Comparison of ENCODE assay signal across 20 cellular contexts in the genomic region with DNA sequence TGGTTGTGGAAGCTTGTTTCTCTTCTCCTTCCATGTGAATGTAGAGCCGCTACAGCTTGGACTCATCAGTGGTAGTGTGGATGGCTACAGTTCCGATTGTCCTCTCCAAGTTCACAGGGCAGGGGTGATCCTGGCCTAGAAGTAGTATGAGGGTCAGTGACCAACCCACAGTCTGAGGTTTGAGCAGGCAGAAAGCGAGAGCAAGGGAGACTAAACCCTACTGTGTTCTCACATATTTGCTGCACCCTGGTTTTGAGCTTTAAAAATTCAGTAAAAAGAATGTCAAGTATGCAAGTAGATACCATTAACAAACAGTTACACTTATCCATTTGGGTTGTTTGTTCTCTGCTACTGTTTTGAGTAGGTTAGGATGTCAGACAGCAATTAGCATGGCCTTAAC.
DNase-seq lines count a peak whose midpoint lies in the region; ATAC-seq, FAIRE-seq and TF ChIP-seq lines count a peak whose summit lies in the region.
"Had no signal": no experiment of that assay in that cellular context is flagged by ENCODE, and none has a peak within 500 bp of the region (broad histone marks: within the 10 kb centered on the region; RNA-seq: fewer than 3 reads in every experiment).

No MANE protein-coding gene starts in this region.

- no peaks in the 10 kb centered on the region for H3K4me1 ChIP-seq in right cardiac atrium (ENCODE audit: control insufficient read depth, insufficient read depth, low read length)
- peaks cover 0 to 4% (median 2%) of the 10 kb centered on the region in 4 experiments; a peak in 3 of 7 replicates for H3K4me1 ChIP-seq in H1 (replicated peaks in 1 of 4; ENCODE audit: control insufficient read depth in 3 of 4, insufficient read depth in 4 of 4, low read length in 3 of 4)
- no peaks in the 10 kb centered on the region for H3K4me1 ChIP-seq in spleen

- H3K36me3 Mint-ChIP-seq in mesothelial cell of epicardium: peaks cover 61% of the 10 kb centered on the region

- CTCF ChIA-PET in H1 (lab: Charles Lee; ENCODE audit: partially characterized antibody): interaction anchor here (1.5 to 1.8 kb wide), 2 partner anchors 21 to 33 kb away, joined by 3 to 7 read pairs; no protein-coding TSS in a partner anchor

- H3K4ac ChIP-seq in H1 (replicated peaks; ENCODE audit: insufficient read length, low read depth, low read length): no peak overlapping the region

- no peak overlapping the region for H2BK20ac ChIP-seq in H1 (ENCODE audit: low read length)

- no peak overlapping the region for H4K91ac ChIP-seq in H1 (replicated peaks; ENCODE audit: insufficient read length, low read length)

- peak; percentile 48 for FAIRE-seq in H1 (lab: Jason Lieb, UNC)
- FAIRE-seq: A204.1, GM19239 had no signal

- intact Hi-C loops in right cardiac atrium (cut with DNase I): no loop called here
- intact Hi-C loops in Right ventricle myocardium inferior (cut with DNase I): no loop called here
- intact Hi-C loops in spleen (cut with DNase I; ENCODE audit: low total_unique reads): no loop called here

- H2BK12ac ChIP-seq in H1 (ENCODE audit: low read depth, low read length): peak overlapping the region; percentile 10; the same call in 1 of the 2 replicates

- H3K27ac ChIP-seq in right cardiac atrium (ENCODE audit: low read length) (peak overlapping the region; percentile 13), H1 (ENCODE audit: low read depth, low read length) (no peak overlapping the region), spleen (no peak overlapping the region)
- H3K27ac ChIP-seq: C4-2B had no signal

- no peaks in the 10 kb centered on the region for H3K9me3 ChIP-seq in right cardiac atrium (ENCODE audit: control insufficient read depth, low read length)
- no peaks in the 10 kb centered on the region for H3K9me3 ChIP-seq in H1 (ENCODE audit: insufficient read depth in 2 of 2, low read depth in 1 of 2, low read length in 1 of 2)
- H3K9me3 ChIP-seq in spleen: no peaks in the 10 kb centered on the region

- no peak overlapping the region for H2AFZ ChIP-seq in H1 (ENCODE audit: low read length)

- no peak overlapping the region for H2BK15ac ChIP-seq in H1 (ENCODE audit: low read length)

- H3K79me2 ChIP-seq in H1 (ENCODE audit: control insufficient read depth in 1 of 2, insufficient read depth in 2 of 2, low read length in 2 of 2): no peaks in the 10 kb centered on the region

- no peak overlapping the region for H3K14ac ChIP-seq in H1 (ENCODE audit: insufficient read length)

- no peak overlapping the region; a peak in 1 of 7 replicates for H3K9ac ChIP-seq in H1 (replicated peaks in 1 of 4; ENCODE audit: extremely low read depth in 1 of 4, low read depth in 3 of 4, low read length in 3 of 4)

- H3K9me3 Mint-ChIP-seq in mesothelial cell of epicardium: peaks cover 18% of the 10 kb centered on the region

- no peak overlapping the region for H4K5ac ChIP-seq in H1 (ENCODE audit: insufficient read length, low read depth, low read length)

- no peak for TF ChIP-seq RAD21 in H1 (IDR thresholded peaks at IDR 0.05 in 1 of 2, conservative IDR thresholded peaks at IDR 0.05 in 1 of 2; ENCODE audit: low read depth in 2 of 2, low read length in 2 of 2)

- H3K23ac ChIP-seq in H1 (ENCODE audit: insufficient read length): no peak overlapping the region

- H3K4me1 Mint-ChIP-seq in mesothelial cell of epicardium: peaks cover 14% of the 10 kb centered on the region
- H3K4me1 Mint-ChIP-seq: CD8-positive, alpha-beta memory T cell; IgD-negative memory B cell had no signal

- no peaks in the 10 kb centered on the region for H3K79me1 ChIP-seq in H1 (ENCODE audit: low read depth, low read length)

- no peak for TF ChIP-seq EP300 in H1 (IDR thresholded peaks at IDR 0.05; ENCODE audit: borderline replicate concordance in 1 of 2, low read depth in 2 of 2, low read length in 2 of 2)

- peaks cover 2 to 31% (median 9%) of the 10 kb centered on the region in 4 experiments; a peak in 6 of 8 replicates for H3K36me3 ChIP-seq in H1 (ENCODE audit: control insufficient read depth in 2 of 4, insufficient read depth in 4 of 4, low read length in 3 of 4)
- H3K36me3 ChIP-seq in spleen: peaks cover 0 to 94% (median 17%) of the 10 kb centered on the region in 6 donors

- WGBS in right cardiac atrium: 90% methylated on average over 3 of the region's 3 CpGs
- 91% methylated on average over 3 of the region's 3 CpGs; no CpG with 5 or more reads in 1 of the 2 experiments for WGBS in H1 (ENCODE audit: extremely low coverage in 1 of 2, insufficient coverage in 1 of 2, insufficient read length in 1 of 2, insufficient replicate concordance in 2 of 2, low coverage in 1 of 2, low lambda C conversion rate in 2 of 2, missing lambda C conversion rate in 1 of 2), 2 experiments
- WGBS in spleen, 5 donors: 83 to 96% (median 94%) methylated on average over 3 of the region's 3 CpGs

- H3K27me3 ChIP-seq in right cardiac atrium (ENCODE audit: control insufficient read depth, insufficient read depth) (no peaks in the 10 kb centered on the region), H1 (replicated peaks in 1 of 4; ENCODE audit: control insufficient read depth in 3 of 4, extremely low read depth in 1 of 4, insufficient read depth in 3 of 4, low read length in 3 of 4) (no peaks in the 10 kb centered on the region), spleen (replicated peaks in 1 of 7) (no peaks in the 10 kb centered on the region)

- H2AK5ac ChIP-seq in H1 (ENCODE audit: low read depth, low read length): no peak overlapping the region; the same call in 1 of the 2 replicates

- H3K4me3 ChIP-seq in right cardiac atrium (ENCODE audit: low read length): no peak overlapping the region
- no peak overlapping the region for H3K4me3 ChIP-seq in H1 (ENCODE audit: extremely low read depth in 1 of 4, insufficient read depth in 2 of 4, low read depth in 3 of 4, low read length in 4 of 4)
- H3K4me3 ChIP-seq in spleen: no peak overlapping the region

- POLR2A ChIA-PET in H1 (lab: Charles Lee; ENCODE audit: partially characterized antibody): no interaction called here

- H3K4me3 Mint-ChIP-seq in mesothelial cell of epicardium: no peak overlapping the region
- H3K4me3 Mint-ChIP-seq: CD8-positive, alpha-beta memory T cell; IgD-negative memory B cell had no signal

- no peak overlapping the region for H3K56ac ChIP-seq in H1 (replicated peaks; ENCODE audit: insufficient read length, low read depth, low read length)

- ATAC-seq in right cardiac atrium (peak in 1 of 2 donors; percentile 16), Right ventricle myocardium inferior (no peak), HG03135 (IDR thresholded peaks at IDR 0.05; ENCODE audit: unreplicated experiment) (no peak)

- peaks cover 0 to 2% of the 10 kb centered on the region in 2 experiments for H4K20me1 ChIP-seq in H1 (replicated peaks in 1 of 2; ENCODE audit: control insufficient read depth in 1 of 2, insufficient read depth in 2 of 2, low read length in 2 of 2)

- H3K27me3 Mint-ChIP-seq in mesothelial cell of epicardium (ENCODE audit: low read depth): no peaks in the 10 kb centered on the region
- H3K27me3 Mint-ChIP-seq: CD8-positive, alpha-beta memory T cell; IgD-negative memory B cell had no signal

- TF ChIP-seq POLR2A in H1 (IDR thresholded peaks at IDR 0.05; ENCODE audit: control extremely low read depth in 1 of 2, low read depth in 2 of 2, low read length in 2 of 2): no peak
- TF ChIP-seq POLR2A in spleen (IDR thresholded peaks at IDR 0.05): no peak

- H3K23me2 ChIP-seq in H1 (ENCODE audit: low read depth, low read length): no peaks in the 10 kb centered on the region; the same call in 1 of the 2 replicates

- no peak overlapping the region for H4K8ac ChIP-seq in H1 (ENCODE audit: extremely low read depth, insufficient read depth, low read length)

- H3K27ac Mint-ChIP-seq in mesothelial cell of epicardium: peak overlapping the region; percentile 87
- H3K27ac Mint-ChIP-seq: CD8-positive, alpha-beta memory T cell; IgD-negative memory B cell had no signal

- H2BK5ac ChIP-seq in H1 (ENCODE audit: low read depth, low read length): no peak overlapping the region

- H3K4me2 ChIP-seq in H1 (ENCODE audit: insufficient read depth in 1 of 2, low read depth in 2 of 2, low read length in 2 of 2): no peak overlapping the region

- H2BK120ac ChIP-seq in H1 (replicated peaks; ENCODE audit: low read depth, low read length): no peak overlapping the region

- DNase-seq in right cardiac atrium: no peak
- no peak for DNase-seq in Right ventricle myocardium inferior (ENCODE audit: missing footprints)
- no peak for DNase-seq in H1 (ENCODE audit: low read depth in 1 of 2, low spot score in 2 of 2)
- no peak for DNase-seq in mesothelial cell of epicardium (ENCODE audit: low spot score in 2 of 2, unreplicated experiment in 2 of 2)
- no peak for DNase-seq in hypothalamus (lab: John Stamatoyannopoulos, UW)
- no peak for DNase-seq in activated CD4-positive, alpha-beta T cell treated with anti-CD3 and anti-CD28 coated beads for 48 hours
- DNase-seq in spleen: no peak
- DNase-seq: CD8-positive, alpha-beta memory T cell; EL; H7; NCI-H1694 treated with DMSO at 0.1 percent for 48 hours; NCI-H446; NCI-H526 treated with DMSO at 0.1 percent for 48 hours; OCI-M1; Right ventricle myocardium superior had no signal

- no peak overlapping the region for H3K18ac ChIP-seq in H1 (ENCODE audit: extremely low read depth, low read length)

- no peak for TF ChIP-seq CTCF in H1 (IDR thresholded peaks at IDR 0.05; ENCODE audit: control extremely low read depth in 1 of 3, insufficient read depth in 1 of 3, low read depth in 1 of 3, low read length in 3 of 3)
- TF ChIP-seq CTCF in mesothelial cell of epicardium (IDR thresholded peaks at IDR 0.05; ENCODE audit: unreplicated experiment): no peak
- TF ChIP-seq CTCF in spleen (IDR thresholded peaks at IDR 0.05 in 8 of 11, conservative IDR thresholded peaks at IDR 0.05 in 3 of 11): no peak

TF ChIP-seq in H1, 55 proteins besides CTCF, POLR2A, EP300 and RAD21 (continues in another document):
- TF ChIP-seq EGR1 (IDR thresholded peaks at IDR 0.05; ENCODE audit: borderline replicate concordance, low read depth, low read length) (no peak), BRCA1 (IDR thresholded peaks at IDR 0.05; ENCODE audit: low read depth, low read length) (no peak), POU5F1 (IDR thresholded peaks at IDR 0.05; ENCODE audit: low read depth, low read length) (no peak), YY1 (IDR thresholded peaks at IDR 0.05; ENCODE audit: low read depth, low read length) (no peak), FOSL1 (IDR thresholded peaks at IDR 0.05; ENCODE audit: insufficient read depth, low read depth, low read length) (no peak), HDAC2 (IDR thresholded peaks at IDR 0.05; ENCODE audit: borderline replicate concordance in 1 of 2, low read depth in 2 of 2, low read length in 2 of 2) (no peak), KDM4A (IDR thresholded peaks at IDR 0.05; ENCODE audit: low read depth, low read length, severe bottlenecking) (no peak)
- TF ChIP-seq, protein P1, sequence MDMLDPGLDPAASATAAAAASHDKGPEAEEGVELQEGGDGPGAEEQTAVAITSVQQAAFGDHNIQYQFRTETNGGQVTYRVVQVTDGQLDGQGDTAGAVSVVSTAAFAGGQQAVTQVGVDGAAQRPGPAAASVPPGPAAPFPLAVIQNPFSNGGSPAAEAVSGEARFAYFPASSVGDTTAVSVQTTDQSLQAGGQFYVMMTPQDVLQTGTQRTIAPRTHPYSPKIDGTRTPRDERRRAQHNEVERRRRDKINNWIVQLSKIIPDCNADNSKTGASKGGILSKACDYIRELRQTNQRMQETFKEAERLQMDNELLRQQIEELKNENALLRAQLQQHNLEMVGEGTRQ (IDR thresholded peaks at IDR 0.05; ENCODE audit: low read length): no peak
